15 cellular contexts compared by ENCODE assay signal in the genomic region with DNA sequence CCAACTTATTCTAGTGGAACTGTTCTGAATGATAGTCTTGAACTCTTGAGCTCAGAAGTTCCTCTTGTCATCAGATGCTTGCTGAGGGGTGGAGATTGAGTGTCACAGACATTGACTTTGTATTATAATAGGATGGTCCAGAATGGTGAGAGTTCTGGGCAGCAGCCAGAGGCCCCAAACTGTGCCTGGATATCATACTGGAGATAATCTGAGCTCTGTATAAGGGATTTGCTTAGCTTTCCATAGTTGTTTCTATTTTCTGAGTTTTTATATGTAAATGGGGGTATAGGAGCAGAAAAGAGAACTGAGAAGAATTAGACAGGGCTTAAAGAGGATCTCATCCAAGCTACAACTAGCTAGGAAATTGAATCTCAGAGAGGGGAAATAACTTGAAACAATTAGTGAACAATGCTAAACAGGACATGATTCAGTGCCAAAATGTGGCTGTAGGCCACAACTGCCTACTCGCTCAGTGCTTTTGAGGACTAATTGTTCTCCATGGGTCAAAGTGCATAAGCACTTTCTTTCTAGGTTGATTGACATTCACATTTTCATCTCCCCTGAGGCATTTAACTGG. TPM values are rescaled to one million over a fixed set of nuclear protein-coding genes. Genes with fewer than 3 reads are reported as not detected.
DNase-seq lines count a peak whose midpoint lies in the region; ATAC-seq and TF ChIP-seq lines count a peak whose summit lies in the region.
"Had no signal": no experiment of that assay in that cellular context is flagged by ENCODE, and none has a peak within 500 bp of the region (broad histone marks: within the 10 kb centered on the region; RNA-seq: fewer than 3 reads in every experiment).

No MANE protein-coding gene starts in this region.

- no peaks in the 10 kb centered on the region for H3K9me3 ChIP-seq in DOHH2 (ENCODE audit: control insufficient read depth, insufficient read depth, low read length)
- H3K9me3 ChIP-seq in psoas muscle: no peaks in the 10 kb centered on the region
- H3K9me3 ChIP-seq in testis: no peaks in the 10 kb centered on the region

- H3K9me2 ChIP-seq in DOHH2 (replicated peaks; ENCODE audit: control insufficient read depth, low read length): no peaks in the 10 kb centered on the region

- H3K4me1 ChIP-seq in DOHH2 (ENCODE audit: control insufficient read depth, low read length) (peaks cover 23% of the 10 kb centered on the region), psoas muscle (no peaks in the 10 kb centered on the region), testis (no peaks in the 10 kb centered on the region)

- peaks cover 8% of the 10 kb centered on the region for H3F3A ChIP-seq in DOHH2 (ENCODE audit: control insufficient read depth, insufficient read depth)

- H3K27me3 Mint-ChIP-seq in glutamatergic neuron (ENCODE audit: unreplicated experiment): peaks cover 1% of the 10 kb centered on the region

- ATAC-seq in psoas muscle: no peak

- no peaks in the 10 kb centered on the region for H3K9me3 Mint-ChIP-seq in glutamatergic neuron (ENCODE audit: unreplicated experiment)
- H3K9me3 Mint-ChIP-seq: activated T-helper 2 cell treated with anti-CD3 and anti-CD28 coated beads, Interferon-gamma antibody, Interleukin-2, Interleukin-4, amounts not matched to agents 10 μg/mL and 5 μg/mL and 100 μg/mL, durations not matched to agents 14 hours and 24 hours and 36 hours had no signal

- peak overlapping the region; percentile 4 for H3K27ac Mint-ChIP-seq in glutamatergic neuron (ENCODE audit: unreplicated experiment)
- H3K27ac Mint-ChIP-seq: activated T-helper 2 cell treated with anti-CD3 and anti-CD28 coated beads, Interferon-gamma antibody, Interleukin-2, Interleukin-4, amounts not matched to agents 10 μg/mL and 5 μg/mL and 100 μg/mL, durations not matched to agents 14 hours and 24 hours and 36 hours had no signal

- H3K79me2 ChIP-seq in DOHH2 (ENCODE audit: control insufficient read depth, low read length): no peaks in the 10 kb centered on the region

- no peak overlapping the region for H3K4me3 ChIP-seq in DOHH2 (ENCODE audit: low read length)
- H3K4me3 ChIP-seq in psoas muscle: no peak overlapping the region
- no peak overlapping the region for H3K4me3 ChIP-seq in testis
- H3K4me3 ChIP-seq: skin epidermis had no signal

- TF ChIP-seq CTCF in DOHH2 (IDR thresholded peaks at IDR 0.05; ENCODE audit: low read depth, low read length, poor library complexity, severe bottlenecking): no peak
- TF ChIP-seq CTCF in glutamatergic neuron (IDR thresholded peaks at IDR 0.05; ENCODE audit: partially characterized antibody, unreplicated experiment): no peak
- TF ChIP-seq CTCF in psoas muscle (IDR thresholded peaks at IDR 0.05): no peak
- TF ChIP-seq CTCF in testis (IDR thresholded peaks at IDR 0.05): no peak

- peaks cover 7% of the 10 kb centered on the region for H3K4me1 Mint-ChIP-seq in glutamatergic neuron (ENCODE audit: low read depth, unreplicated experiment)

- H3K27me3 ChIP-seq in DOHH2 (ENCODE audit: control insufficient read depth, low read length): no peaks in the 10 kb centered on the region
- no peaks in the 10 kb centered on the region for H3K27me3 ChIP-seq in psoas muscle (ENCODE audit: insufficient read depth in 3 of 3, low read length in 2 of 3)
- no peaks in the 10 kb centered on the region for H3K27me3 ChIP-seq in testis

- TF ChIP-seq POLR2A in testis (IDR thresholded peaks at IDR 0.05): no peak

- intact Hi-C loops in psoas muscle (cut with DNase I) (no loop called here), testis (cut with DNase I; ENCODE audit: low total_unique reads) (no loop called here), posterior vena cava (cut with DNase I) (no loop called here)

- H3K27ac ChIP-seq in DOHH2 (ENCODE audit: low read depth, low read length) (peak overlapping the region; percentile 12; the same call in 1 of the 2 replicates), psoas muscle (peak overlapping the region; percentile 5), testis (no peak overlapping the region)
- H3K27ac ChIP-seq: C4-2B, HL-60 had no signal

- 61 to 77% (median 75%) methylated on average over 1 of the region's 1 CpG for WGBS in psoas muscle, 3 donors
- WGBS in testis, 2 donors: 38 to 39% methylated on average over 1 of the region's 1 CpG

- DNase-seq in RPMI7951 (ENCODE audit: low read depth) (peak; percentile 29), glutamatergic neuron (no peak), psoas muscle (no peak), OCI-M2 (lab: John Stamatoyannopoulos, UW; ENCODE audit: unreplicated experiment) (no peak), testis (no peak), posterior vena cava (ENCODE audit: low spot score) (no peak), NCI-H1092 (lab: John Stamatoyannopoulos, UW) (no peak)
- DNase-seq: central memory CD4-positive, alpha-beta T cell; NCI-H1048; SIG-M5 had no signal

- H3K4me2 ChIP-seq in DOHH2 (ENCODE audit: low read length): peak overlapping the region; percentile 32

- no peaks in the 10 kb centered on the region for H3K36me3 ChIP-seq in DOHH2 (ENCODE audit: control insufficient read depth, low read length)
- H3K36me3 ChIP-seq in psoas muscle (ENCODE audit: insufficient read depth in 1 of 2, low read depth in 1 of 2): no peaks in the 10 kb centered on the region
- no peaks in the 10 kb centered on the region for H3K36me3 ChIP-seq in testis (ENCODE audit: low read depth, missing control alignments)

- H3K36me3 Mint-ChIP-seq in glutamatergic neuron (ENCODE audit: unreplicated experiment): no peaks in the 10 kb centered on the region

- no peaks in the 10 kb centered on the region for H4K20me1 ChIP-seq in DOHH2 (ENCODE audit: control insufficient read depth, insufficient read depth, low read depth, low read length)

- peak overlapping the region; percentile 12 for H3K4me3 Mint-ChIP-seq in glutamatergic neuron (ENCODE audit: unreplicated experiment)

RNA-seq across cellular contexts. Expression of a gene that starts 10.1 kb away (rescaled TPM):
- 17.5 and 20.3 TPM in 2 replicates for total RNA-seq in RPMI7951 (2014; rRNA removed; shearing (Covaris generic))
- total RNA-seq in glutamatergic neuron (ENCODE audit: unreplicated experiment) (16.0 TPM), psoas muscle (10 to 100 TPM in 1 of 4 donors, 1 to 10 TPM in 3; 5.5 to 18.8 (median 8.2) TPM), testis (10 to 100 TPM; 34.9 to 39.4 TPM), posterior vena cava (10 to 100 TPM; 22.3 to 43.3 TPM)
- polyA plus RNA-seq in psoas muscle (1 to 10 TPM; 4.2 to 6.0 (median 4.4) TPM), testis (ENCODE audit: insufficient read depth, low read depth, low replicate concordance) (11.1 TPM)

Comparison
In these comparisons a context has a peak if more than half of its experiments do, and no peak if none do; other contexts are left out.
1. H3K27ac ChIP-seq: peak in DOHH2 (single experiment) and psoas muscle (single experiment); none in testis (0 of 2).